ENCODE assay signal across 17 cellular contexts in the genomic region with DNA sequence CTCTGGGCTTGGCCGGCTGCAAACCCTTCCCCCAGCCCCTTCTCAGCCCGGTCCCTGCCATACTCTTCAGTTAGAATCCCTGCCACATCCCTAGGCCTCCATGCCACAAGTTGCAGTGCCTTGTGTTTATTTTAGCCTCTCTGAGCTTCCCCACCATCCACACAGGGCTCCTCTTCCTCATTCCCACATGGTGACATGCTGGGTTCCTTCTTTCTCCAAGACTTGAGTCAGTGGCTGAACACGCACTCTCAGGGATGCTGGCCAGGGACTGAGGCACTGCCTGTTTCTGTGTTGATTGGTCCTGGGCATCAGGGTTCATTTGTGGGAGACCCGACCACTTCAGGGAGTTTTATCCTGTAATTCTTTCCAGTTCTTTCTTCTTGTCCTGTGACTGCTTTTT. TPM values are rescaled to one million over a fixed set of nuclear protein-coding genes. Genes with fewer than 3 reads are reported as not detected.
A peak's percentile ranks its signal among the peaks of the same experiment; 100 is the strongest.
DNase-seq lines count a peak whose midpoint lies in the region; ATAC-seq and TF ChIP-seq lines count a peak whose summit lies in the region.
"Had no signal": no experiment of that assay in that cellular context is flagged by ENCODE, and none has a peak within 500 bp of the region (broad histone marks: within the 10 kb centered on the region; RNA-seq: fewer than 3 reads in every experiment).

No MANE protein-coding gene starts in this region.

- intact Hi-C loops in IMR-90 (cut with micrococcal nuclease), result no loop called here

- H2AK5ac ChIP-seq in IMR-90 (ENCODE audit: low read depth, low read length), result peak overlapping the region; percentile 69; the same call in 1 of the 2 replicates

- no peaks in the 10 kb centered on the region for H3K36me3 ChIP-seq in IMR-90 (ENCODE audit: control insufficient read depth, insufficient read depth, low read length)
- H3K36me3 ChIP-seq: breast epithelium had no signal

- 0 out of 2 replicates have a peak overlapping the region, but pooled peaks have one; percentile 70 for H3K23ac ChIP-seq in IMR-90 (ENCODE audit: low read depth, low read length)

- H3K4me2 ChIP-seq in IMR-90 (ENCODE audit: low read depth, low read length), result no peak overlapping the region; the same call in 1 of the 2 replicates

- peaks cover 0 to 19% (median 2%) of the 10 kb centered on the region in 6 donors for H3K9me3 Mint-ChIP-seq in immature natural killer cell
- H3K9me3 Mint-ChIP-seq: activated T-helper 2 cell treated with anti-CD3 and anti-CD28 coated beads, Interferon-gamma antibody, Interleukin-2, Interleukin-4, amounts not matched to agents 10 μg/mL and 5 μg/mL and 100 μg/mL, durations not matched to agents 14 hours and 24 hours and 36 hours had no signal

- no peaks in the 10 kb centered on the region for H4K20me1 ChIP-seq in IMR-90 (ENCODE audit: insufficient read depth, low read length)

- peak overlapping the region; percentile 89 for H3K4ac ChIP-seq in IMR-90 (ENCODE audit: low read depth, low read length)

- POLR2A ChIA-PET in IMR-90 (lab: Charles Lee; ENCODE audit: unreplicated experiment), result no interaction called here

- peaks cover 0 to 2% (median 1%) of the 10 kb centered on the region in 3 donors for H3K27me3 Mint-ChIP-seq in immature natural killer cell (ENCODE audit: low read depth in 3 of 3)

- peak; percentile 89 for DNase-seq in IMR-90
- DNase-seq in epithelial cell of esophagus (ENCODE audit: low read depth), result peak; percentile 26
- DNase-seq in skeletal muscle cell (ENCODE audit: low read depth), result peak; percentile 31
- no peak for DNase-seq in NCI-H524 treated with DMSO at 0.1 percent for 48 hours (lab: John Stamatoyannopoulos, UW)
- no peak for DNase-seq in activated CD4-positive, alpha-beta T cell treated with anti-CD3 and anti-CD28 coated beads for 4 hours
- DNase-seq in immature natural killer cell, result no peak
- DNase-seq: activated CD4-positive, alpha-beta T cell treated with anti-CD3 and anti-CD28 coated beads, Interleukin-2, amount 50 U/mL, for 4 hours; midbrain; NCI-H1105; posterior cingulate gyrus; stimulated activated CD4-positive, alpha-beta T cell treated with anti-CD3 and anti-CD28 coated beads, Interleukin-4, amount 100 ng/mL, for 1 hour; stimulated activated naive CD4-positive, alpha-beta T cell; T-helper 17 cell had no signal

- dilution Hi-C loops in IMR-90 (cut with HindIII; ENCODE audit: low sequenced_read_pairs, unreplicated experiment), result no loop called here

- TF ChIP-seq POLR2A in IMR-90 (IDR thresholded peaks at IDR 0.05; ENCODE audit: low read depth, low read length), result no peak

- no peak overlapping the region for H3K4me3 Mint-ChIP-seq in immature natural killer cell
- H3K4me3 Mint-ChIP-seq: T-helper 17 cell had no signal

- no TSS peak for BruUV-seq in IMR-90 (replicated peaks; lab: Mats Ljungman, UMichigan)

- H2AFZ ChIP-seq in IMR-90 (replicated peaks; ENCODE audit: low read length, poor library complexity), result peak overlapping the region; percentile 80

- H3K14ac ChIP-seq in IMR-90 (replicated peaks; ENCODE audit: low read depth, low read length), result peak overlapping the region; percentile 73

- H3K9me1 ChIP-seq in IMR-90 (ENCODE audit: insufficient read depth, low read length), result peaks cover 6% of the 10 kb centered on the region; the same call in 1 of the 2 replicates

- in situ Hi-C loops in IMR-90 (cut with MboI; ENCODE audit: low sequenced_read_pairs), result no loop called here

- peak overlapping the region; percentile 59 for H2AK9ac ChIP-seq in IMR-90 (replicated peaks; ENCODE audit: low read depth, low read length, poor library complexity)

- H2BK20ac ChIP-seq in IMR-90 (ENCODE audit: low read depth, low read length), result peak overlapping the region; percentile 73; the same call in 1 of the 2 replicates

- H3K27ac ChIP-seq in C4-2B (peak overlapping the region; percentile 50), IMR-90 (ENCODE audit: insufficient read depth, low read length) (no peak overlapping the region)
- H3K27ac ChIP-seq: breast epithelium had no signal

- TF ChIP-seq RAD21 in IMR-90 (IDR thresholded peaks at IDR 0.05; ENCODE audit: low read length), result no peak

- peak overlapping the region; percentile 79 for H4K91ac ChIP-seq in IMR-90 (ENCODE audit: insufficient read depth, low read depth, low read length)

- peaks cover 11% of the 10 kb centered on the region; the same call in 1 of the 2 replicates for H3K4me1 ChIP-seq in IMR-90 (ENCODE audit: control insufficient read depth, insufficient read depth, low read length)
- H3K4me1 ChIP-seq: breast epithelium had no signal

- H3K18ac ChIP-seq in IMR-90 (ENCODE audit: low read depth, low read length), result peak overlapping the region; percentile 74; the same call in 1 of the 2 replicates

- peak overlapping the region; percentile 80; the same call in 1 of the 3 replicates for H2BK15ac ChIP-seq in IMR-90 (ENCODE audit: low read depth, low read length)

- peaks cover 3% of the 10 kb centered on the region; the same call in 1 of the 2 replicates for H3K9me3 ChIP-seq in IMR-90 (ENCODE audit: control insufficient read depth, insufficient read depth, low read length)

- H3K9ac ChIP-seq in IMR-90 (ENCODE audit: low read depth, low read length), result no peak overlapping the region

- no peak overlapping the region; the same call in 1 of the 2 replicates for H3K56ac ChIP-seq in IMR-90 (ENCODE audit: extremely low read depth, insufficient read depth, low read length)

- H3K4me3 ChIP-seq in IMR-90 (ENCODE audit: insufficient read depth, low read depth, low read length) (no peak overlapping the region), epithelial cell of esophagus (ENCODE audit: low read length) (no peak overlapping the region), skeletal muscle cell (ENCODE audit: low read depth, low read length) (no peak overlapping the region)
- H3K4me3 ChIP-seq: breast epithelium had no signal

- WGBS in IMR-90 (ENCODE audit: extremely low coverage in 2 of 2, insufficient read length in 1 of 2), 2 experiments, result 60% methylated on average over 1 of the region's 4 CpGs; no CpG with 5 or more reads in 1 of the 2 experiments

- H4K5ac ChIP-seq in IMR-90 (ENCODE audit: low read depth, low read length), result peak overlapping the region; percentile 81; the same call in 1 of the 2 replicates

- TF ChIP-seq CTCF in C4-2B (conservative IDR thresholded peaks at IDR 0.05), result no peak
- no peak for TF ChIP-seq CTCF in IMR-90 (conservative IDR thresholded peaks at IDR 0.05; ENCODE audit: low read depth, low read length)
- no peak for TF ChIP-seq CTCF in epithelial cell of esophagus (IDR thresholded peaks at IDR 0.05; ENCODE audit: insufficient read depth, low read depth, low read length, missing control alignments)

- no peaks in the 10 kb centered on the region for H3K36me3 Mint-ChIP-seq in immature natural killer cell

- H3K27me3 ChIP-seq in IMR-90 (ENCODE audit: control insufficient read depth, insufficient read depth, low read length), result no peaks in the 10 kb centered on the region
- H3K27me3 ChIP-seq: breast epithelium had no signal

- CTCF ChIA-PET in IMR-90 (lab: Yijun Ruan, JAX), result interaction anchor here (1.2 kb wide), 1 partner anchor 71 kb away, joined by 3 read pairs; no protein-coding TSS in a partner anchor

- H2BK5ac ChIP-seq in IMR-90 (ENCODE audit: low read depth, low read length, poor library complexity, severe bottlenecking), result peak overlapping the region; percentile 88

- H3K27ac Mint-ChIP-seq in immature natural killer cell, result no peak overlapping the region
- H3K27ac Mint-ChIP-seq: activated T-helper 2 cell treated with anti-CD3 and anti-CD28 coated beads, Interferon-gamma antibody, Interleukin-2, Interleukin-4, amounts not matched to agents 10 μg/mL and 5 μg/mL and 100 μg/mL, durations not matched to agents 14 hours and 24 hours and 36 hours; T-helper 17 cell had no signal

- no peaks in the 10 kb centered on the region for H3K4me1 Mint-ChIP-seq in immature natural killer cell
- H3K4me1 Mint-ChIP-seq: T-helper 17 cell had no signal

- peak overlapping the region; percentile 56 to 81; a peak in 3 of 4 replicates for H4K8ac ChIP-seq in IMR-90 (ENCODE audit: low read depth in 2 of 2, low read length in 2 of 2)

- peak overlapping the region; percentile 92 for H2BK120ac ChIP-seq in IMR-90 (ENCODE audit: low read depth, low read length)

- ATAC-seq in IMR-90 (ENCODE audit: low read depth) (peak; percentile 87), GM21360 (IDR thresholded peaks at IDR 0.05; ENCODE audit: unreplicated experiment) (no peak)
- ATAC-seq: T-helper 17 cell had no signal

- peaks cover 0 to 4% of the 10 kb centered on the region in 2 experiments; a peak in 1 of 4 replicates for H3K79me1 ChIP-seq in IMR-90 (ENCODE audit: low read depth in 1 of 2, low read length in 2 of 2)

TF ChIP-seq in IMR-90, 13 proteins besides CTCF, POLR2A, EP300 and RAD21 (continues in another document):
- TF ChIP-seq FOS (IDR thresholded peaks at IDR 0.05; ENCODE audit: low read depth, low read length), result peak; percentile 48
- no peak for TF ChIP-seq BHLHE40 (IDR thresholded peaks at IDR 0.05; ENCODE audit: low read depth, low read length)
- TF ChIP-seq NFE2L2 (IDR thresholded peaks at IDR 0.05; ENCODE audit: low read depth, low read length), result no peak
- TF ChIP-seq RFX5 (IDR thresholded peaks at IDR 0.05; ENCODE audit: low read depth, low read length), result no peak
- TF ChIP-seq CEBPB (IDR thresholded peaks at IDR 0.05; ENCODE audit: low read depth, low read length), result 0 out of 2 replicates have a peak, but pooled peaks have one; percentile 1
- TF ChIP-seq MAZ (IDR thresholded peaks at IDR 0.05; ENCODE audit: borderline replicate concordance, low read depth, low read length), result no peak
- peak; percentile 11 for TF ChIP-seq RCOR1 (IDR thresholded peaks at IDR 0.05; ENCODE audit: insufficient replicate concordance, low read length)
- TF ChIP-seq MXI1 (IDR thresholded peaks at IDR 0.05; ENCODE audit: borderline replicate concordance, low read depth, low read length), result no peak
- no peak for TF ChIP-seq SMC3 (IDR thresholded peaks at IDR 0.05; ENCODE audit: low read depth, low read length)
- TF ChIP-seq CHD1 (IDR thresholded peaks at IDR 0.05; ENCODE audit: low read depth, low read length), result no peak
- TF ChIP-seq MAFK (IDR thresholded peaks at IDR 0.05; ENCODE audit: low read depth, low read length), result no peak
- TF ChIP-seq, protein P1, sequence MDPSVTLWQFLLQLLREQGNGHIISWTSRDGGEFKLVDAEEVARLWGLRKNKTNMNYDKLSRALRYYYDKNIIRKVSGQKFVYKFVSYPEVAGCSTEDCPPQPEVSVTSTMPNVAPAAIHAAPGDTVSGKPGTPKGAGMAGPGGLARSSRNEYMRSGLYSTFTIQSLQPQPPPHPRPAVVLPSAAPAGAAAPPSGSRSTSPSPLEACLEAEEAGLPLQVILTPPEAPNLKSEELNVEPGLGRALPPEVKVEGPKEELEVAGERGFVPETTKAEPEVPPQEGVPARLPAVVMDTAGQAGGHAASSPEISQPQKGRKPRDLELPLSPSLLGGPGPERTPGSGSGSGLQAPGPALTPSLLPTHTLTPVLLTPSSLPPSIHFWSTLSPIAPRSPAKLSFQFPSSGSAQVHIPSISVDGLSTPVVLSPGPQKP (IDR thresholded peaks at IDR 0.05; ENCODE audit: borderline replicate concordance, low read depth, low read length), result no peak

RNA-seq across cellular contexts. Expression of a gene that starts 56.3 kb away (rescaled TPM):
- 4.3 and 5.3 TPM in 2 replicates for total RNA-seq in IMR-90 (2012; rRNA removed)
- polyA plus RNA-seq in IMR-90 (2012; rRNA removed), result 2.0 and 2.9 TPM in 2 replicates
- polyA plus RNA-seq in IMR-90 (2012; cell fraction: cytosol; rRNA removed), result 0.83 and 0.95 TPM in 2 replicates
- polyA plus RNA-seq in IMR-90 (2012; cell fraction: nucleus; rRNA removed; ENCODE audit: low replicate concordance), result 1.4 and 2.4 TPM in 2 replicates
- not detected for polyA plus RNA-seq in immature natural killer cell
- total RNA-seq: T-helper 17 cell had no signal

Comparison
In these comparisons a context has a peak if more than half of its experiments do, and no peak if none do; other contexts are left out.
1. DNase-seq: peak in IMR-90 (single experiment), epithelial cell of esophagus (single experiment) and skeletal muscle cell (single experiment); none in NCI-H524 treated with DMSO at 0.1 percent for 48 hours (single experiment), activated CD4-positive, alpha-beta T cell treated with anti-CD3 and anti-CD28 coated beads for 4 hours (0 of 2) and immature natural killer cell (0 of 3).